In genomic region chr5:179642626-179643025, GRCh38 we compare ENCODE assay signal across 6 cellular contexts. TPM values are rescaled to one million over a fixed set of nuclear protein-coding genes. Genes with fewer than 3 reads are reported as not detected.
"Had no signal": no experiment of that assay in that cellular context is flagged by ENCODE, and none has a peak within 500 bp of the region (broad histone marks: within the 10 kb centered on the region; RNA-seq: fewer than 3 reads in every experiment).

No MANE protein-coding gene starts in this region.

RNA-seq across cellular contexts. Expression of gene CBY3, which starts 38.2 kb away (rescaled TPM):
- total RNA-seq: K562, M059J, Peyer's patch, Right ventricle myocardium inferior, SJCRH30, SK-MEL-5 had no signal
- polyA plus RNA-seq: K562 had no signal
